Comparison of ENCODE assay signal across 9 cellular contexts in the genomic region with DNA sequence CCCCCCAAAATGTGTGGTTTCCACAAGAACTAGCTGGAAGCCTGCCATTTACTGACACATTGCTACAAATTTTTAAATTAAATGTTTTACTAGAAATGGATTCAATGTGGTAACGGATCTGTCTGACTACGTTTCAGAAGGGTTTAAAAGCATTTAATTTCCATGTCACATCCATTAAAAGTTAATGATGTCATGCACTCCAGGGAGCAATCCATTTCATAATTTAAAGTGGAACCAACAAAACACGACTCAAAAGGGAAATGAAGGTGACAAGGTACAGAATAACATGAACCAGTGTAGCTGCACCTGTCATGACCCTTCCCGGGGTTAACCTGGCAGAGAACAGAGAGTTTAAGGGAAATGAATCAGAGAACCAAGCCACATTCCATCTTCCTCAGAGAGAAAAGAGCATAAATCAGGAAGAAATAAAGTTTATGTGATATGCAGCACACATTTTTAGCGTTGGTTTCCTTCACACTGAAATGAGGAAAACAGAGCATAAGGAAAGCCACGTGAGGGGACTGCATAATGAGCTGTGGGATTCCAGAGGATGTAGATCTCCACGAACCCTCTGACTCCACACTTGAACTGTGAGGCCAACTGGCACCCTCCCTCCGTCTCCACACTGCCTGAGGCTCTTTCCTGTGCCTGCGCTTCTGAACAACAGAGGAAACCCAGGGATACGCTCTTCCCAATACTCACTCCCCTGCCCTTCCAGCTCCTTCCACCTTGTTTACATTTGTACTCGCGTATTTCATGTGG.
DNase-seq lines count a peak whose midpoint lies in the region; ATAC-seq and TF ChIP-seq lines count a peak whose summit lies in the region.
"Had no signal": no experiment of that assay in that cellular context is flagged by ENCODE, and none has a peak within 500 bp of the region (broad histone marks: within the 10 kb centered on the region; RNA-seq: fewer than 3 reads in every experiment).

No MANE protein-coding gene starts in this region.

- H3K27me3 Mint-ChIP-seq in activated CD8-positive, alpha-beta T cell treated with anti-CD3 and anti-CD28 coated beads for 36 hours = peaks cover 16% of the 10 kb centered on the region

- peaks cover 3% of the 10 kb centered on the region for H3K36me3 Mint-ChIP-seq in activated CD8-positive, alpha-beta T cell treated with anti-CD3 and anti-CD28 coated beads for 36 hours (ENCODE audit: low read depth)

- peaks cover 8% of the 10 kb centered on the region for H3K9me3 Mint-ChIP-seq in activated CD8-positive, alpha-beta T cell treated with anti-CD3 and anti-CD28 coated beads for 36 hours

- H3K27ac ChIP-seq in cardiac muscle cell (no peak overlapping the region), rectal smooth muscle tissue (ENCODE audit: low read depth, low read length) (no peak overlapping the region), Peyer's patch (no peak overlapping the region)

- ATAC-seq in GM21529 (IDR thresholded peaks at IDR 0.05; ENCODE audit: unreplicated experiment) = no peak
- no peak for ATAC-seq in activated CD8-positive, alpha-beta T cell treated with anti-CD3 and anti-CD28 coated beads for 36 hours

- intact Hi-C loops in activated CD8-positive, alpha-beta T cell treated with anti-CD3 and anti-CD28 coated beads for 36 hours (cut with micrococcal nuclease) = no loop called here

- H3K36me3 ChIP-seq in H7 (replicated peaks; ENCODE audit: control insufficient read depth, insufficient read depth, low read length) (no peaks in the 10 kb centered on the region), cardiac muscle cell (no peaks in the 10 kb centered on the region), rectal smooth muscle tissue (ENCODE audit: control insufficient read depth, insufficient read depth, low read length) (no peaks in the 10 kb centered on the region), Peyer's patch (no peaks in the 10 kb centered on the region)

- H3K4me3 Mint-ChIP-seq in activated CD8-positive, alpha-beta T cell treated with anti-CD3 and anti-CD28 coated beads for 36 hours = no peak overlapping the region

- H3K9me3 ChIP-seq in cardiac muscle cell (ENCODE audit: low read depth) (no peaks in the 10 kb centered on the region), Peyer's patch (no peaks in the 10 kb centered on the region)

- DNase-seq in H7 = peak; percentile 10
- DNase-seq in cardiac muscle cell (ENCODE audit: low read depth in 1 of 2, low spot score in 1 of 2) = peak; percentile 5 to 38
- DNase-seq in NCI-H1694 (lab: John Stamatoyannopoulos, UW) = no peak
- DNase-seq in activated CD8-positive, alpha-beta T cell treated with anti-CD3 and anti-CD28 coated beads for 36 hours = no peak
- no peak for DNase-seq in Peyer's patch
- DNase-seq: stimulated activated CD4-positive, alpha-beta T cell treated with anti-CD3 and anti-CD28 coated beads, Interleukin-15, amount 100 ng/mL, for 24 hours had no signal

- H3K9ac ChIP-seq in rectal smooth muscle tissue (ENCODE audit: low read length) = no peak overlapping the region

- H3K4me1 ChIP-seq in cardiac muscle cell (ENCODE audit: low read depth) = no peaks in the 10 kb centered on the region
- H3K4me1 ChIP-seq in rectal smooth muscle tissue (ENCODE audit: control insufficient read depth, insufficient read depth, low read length) = no peaks in the 10 kb centered on the region
- no peaks in the 10 kb centered on the region for H3K4me1 ChIP-seq in Peyer's patch

- POLR2A ChIA-PET in activated CD8-positive, alpha-beta T cell treated with anti-CD3 and anti-CD28 coated beads for 36 hours (lab: Charles Lee) = no interaction called here

- TF ChIP-seq POLR2A in Peyer's patch (IDR thresholded peaks at IDR 0.05) = no peak

- H3K4me1 Mint-ChIP-seq in activated CD8-positive, alpha-beta T cell treated with anti-CD3 and anti-CD28 coated beads for 36 hours (ENCODE audit: low read depth) = peaks cover 6% of the 10 kb centered on the region

- H3K27me3 ChIP-seq in H7 (ENCODE audit: control insufficient read depth, insufficient read depth, low read length) (no peaks in the 10 kb centered on the region), cardiac muscle cell (no peaks in the 10 kb centered on the region), rectal smooth muscle tissue (ENCODE audit: control insufficient read depth, insufficient read depth, low read length) (no peaks in the 10 kb centered on the region), Peyer's patch (no peaks in the 10 kb centered on the region)

- H3K4me3 ChIP-seq in H7 (ENCODE audit: insufficient read depth, low read depth, low read length) = no peak overlapping the region
- H3K4me3 ChIP-seq in cardiac muscle cell = no peak overlapping the region
- peak overlapping the region; percentile 13 for H3K4me3 ChIP-seq in rectal smooth muscle tissue (ENCODE audit: low read length)
- H3K4me3 ChIP-seq in Peyer's patch = no peak overlapping the region

- TF ChIP-seq CTCF in cardiac muscle cell (IDR thresholded peaks at IDR 0.05; ENCODE audit: low read depth, low read length) = no peak
- TF ChIP-seq CTCF in activated CD8-positive, alpha-beta T cell treated with anti-CD3 and anti-CD28 coated beads for 36 hours (IDR thresholded peaks at IDR 0.05) = no peak
- TF ChIP-seq CTCF in Peyer's patch (IDR thresholded peaks at IDR 0.05) = no peak

- no peak overlapping the region for H3K27ac Mint-ChIP-seq in activated CD8-positive, alpha-beta T cell treated with anti-CD3 and anti-CD28 coated beads for 36 hours

- CTCF ChIA-PET in activated CD8-positive, alpha-beta T cell treated with anti-CD3 and anti-CD28 coated beads for 36 hours (lab: Charles Lee) = interaction anchor here (0.5 to 1.2 kb wide), 4 partner anchors 12 to 559 kb away, joined by 3 to 5 read pairs (median 4); no protein-coding TSS in a partner anchor

TF ChIP-seq in PFSK-1, 5 proteins besides CTCF, POLR2A, EP300 and RAD21:
- TF ChIP-seq, protein P1, sequence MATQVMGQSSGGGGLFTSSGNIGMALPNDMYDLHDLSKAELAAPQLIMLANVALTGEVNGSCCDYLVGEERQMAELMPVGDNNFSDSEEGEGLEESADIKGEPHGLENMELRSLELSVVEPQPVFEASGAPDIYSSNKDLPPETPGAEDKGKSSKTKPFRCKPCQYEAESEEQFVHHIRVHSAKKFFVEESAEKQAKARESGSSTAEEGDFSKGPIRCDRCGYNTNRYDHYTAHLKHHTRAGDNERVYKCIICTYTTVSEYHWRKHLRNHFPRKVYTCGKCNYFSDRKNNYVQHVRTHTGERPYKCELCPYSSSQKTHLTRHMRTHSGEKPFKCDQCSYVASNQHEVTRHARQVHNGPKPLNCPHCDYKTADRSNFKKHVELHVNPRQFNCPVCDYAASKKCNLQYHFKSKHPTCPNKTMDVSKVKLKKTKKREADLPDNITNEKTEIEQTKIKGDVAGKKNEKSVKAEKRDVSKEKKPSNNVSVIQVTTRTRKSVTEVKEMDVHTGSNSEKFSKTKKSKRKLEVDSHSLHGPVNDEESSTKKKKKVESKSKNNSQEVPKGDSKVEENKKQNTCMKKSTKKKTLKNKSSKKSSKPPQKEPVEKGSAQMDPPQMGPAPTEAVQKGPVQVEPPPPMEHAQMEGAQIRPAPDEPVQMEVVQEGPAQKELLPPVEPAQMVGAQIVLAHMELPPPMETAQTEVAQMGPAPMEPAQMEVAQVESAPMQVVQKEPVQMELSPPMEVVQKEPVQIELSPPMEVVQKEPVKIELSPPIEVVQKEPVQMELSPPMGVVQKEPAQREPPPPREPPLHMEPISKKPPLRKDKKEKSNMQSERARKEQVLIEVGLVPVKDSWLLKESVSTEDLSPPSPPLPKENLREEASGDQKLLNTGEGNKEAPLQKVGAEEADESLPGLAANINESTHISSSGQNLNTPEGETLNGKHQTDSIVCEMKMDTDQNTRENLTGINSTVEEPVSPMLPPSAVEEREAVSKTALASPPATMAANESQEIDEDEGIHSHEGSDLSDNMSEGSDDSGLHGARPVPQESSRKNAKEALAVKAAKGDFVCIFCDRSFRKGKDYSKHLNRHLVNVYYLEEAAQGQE (IDR thresholded peaks at IDR 0.05; ENCODE audit: insufficient read depth in 1 of 2, low read depth in 2 of 2, low read length in 2 of 2) = no peak
- TF ChIP-seq SIN3A (IDR thresholded peaks at IDR 0.05; ENCODE audit: borderline replicate concordance, insufficient read depth, low read length) = 0 out of 2 replicates have a peak, but pooled peaks have one; percentile 69

Comparison
In these comparisons a context has a peak if more than half of its experiments do, and no peak if none do; other contexts are left out.
1. DNase-seq: peak in H7 (single experiment) and cardiac muscle cell (2 of 2); none in NCI-H1694 (single experiment), activated CD8-positive, alpha-beta T cell treated with anti-CD3 and anti-CD28 coated beads for 36 hours (single experiment) and Peyer's patch (0 of 3).